In genomic region chr11:114102993-114103896, GRCh38 we compare ENCODE assay signal across 17 cellular contexts. TPM values are rescaled to one million over a fixed set of nuclear protein-coding genes. Genes with fewer than 3 reads are reported as not detected.
DNase-seq lines count a peak whose midpoint lies in the region; ATAC-seq, FAIRE-seq and TF ChIP-seq lines count a peak whose summit lies in the region.
"Had no signal": no experiment of that assay in that cellular context is flagged by ENCODE, and none has a peak within 500 bp of the region (broad histone marks: within the 10 kb centered on the region; RNA-seq: fewer than 3 reads in every experiment).

No MANE protein-coding gene starts in this region.

- H3K9me2 ChIP-seq in hepatocyte (replicated peaks; ENCODE audit: insufficient read depth), result no peaks in the 10 kb centered on the region

- TF ChIP-seq EP300 in H1 (IDR thresholded peaks at IDR 0.05; ENCODE audit: borderline replicate concordance in 1 of 2, low read depth in 2 of 2, low read length in 2 of 2), result no peak

- CTCF ChIA-PET in activated CD8-positive, alpha-beta T cell treated with anti-CD3 and anti-CD28 coated beads for 36 hours (lab: Charles Lee), result no interaction called here
- CTCF ChIA-PET in H1 (lab: Charles Lee; ENCODE audit: partially characterized antibody), result interaction anchor here (1.6 kb wide), 1 partner anchor 31 kb away, joined by 5 read pairs; no protein-coding TSS in a partner anchor

- DNase-seq in activated gamma-delta T cell treated with Interleukin-2 at 50 U/mL for 16 hours (peak; percentile 27), activated gamma-delta T cell (lab: John Stamatoyannopoulos, UW) (no peak), H1 (ENCODE audit: low read depth in 1 of 2, low spot score in 2 of 2) (no peak), thoracic aorta (ENCODE audit: low spot score) (no peak), cortex of kidney (lab: John Stamatoyannopoulos, UW) (no peak), cardiac septum (ENCODE audit: low spot score) (no peak), hepatocyte (ENCODE audit: low spot score) (no peak)
- DNase-seq in activated CD8-positive, alpha-beta T cell treated with anti-CD3 and anti-CD28 coated beads for 36 hours, result peak; percentile 21
- DNase-seq: effector CD8-positive, alpha-beta T cell; NCI-H1436 treated with DMSO at 0.1 percent for 48 hours; NCI-H446 had no signal

- no peaks in the 10 kb centered on the region for H3K36me3 ChIP-seq in H1 (ENCODE audit: control insufficient read depth in 2 of 4, insufficient read depth in 4 of 4, low read length in 3 of 4)
- H3K36me3 ChIP-seq in thoracic aorta, result peaks cover 43% of the 10 kb centered on the region
- no peaks in the 10 kb centered on the region for H3K36me3 ChIP-seq in hepatocyte (replicated peaks; ENCODE audit: insufficient read depth, low read depth)

- no peak overlapping the region for H4K91ac ChIP-seq in H1 (replicated peaks; ENCODE audit: insufficient read length, low read length)

- H3K9me3 ChIP-seq in H1 (ENCODE audit: insufficient read depth in 2 of 2, low read depth in 1 of 2, low read length in 1 of 2) (no peaks in the 10 kb centered on the region), thoracic aorta (no peaks in the 10 kb centered on the region), hepatocyte (ENCODE audit: low read depth) (no peaks in the 10 kb centered on the region)
- H3K9me3 ChIP-seq: tibial nerve had no signal

- no peak overlapping the region for H2BK20ac ChIP-seq in H1 (ENCODE audit: low read length)

- H3K4me1 Mint-ChIP-seq in activated CD8-positive, alpha-beta T cell treated with anti-CD3 and anti-CD28 coated beads for 36 hours (ENCODE audit: low read depth), result peaks cover 34% of the 10 kb centered on the region

- H3K27ac Mint-ChIP-seq in activated CD8-positive, alpha-beta T cell treated with anti-CD3 and anti-CD28 coated beads for 36 hours, result peak overlapping the region; percentile 66
- H3K27ac Mint-ChIP-seq: brain had no signal

- no peak overlapping the region for H3K14ac ChIP-seq in H1 (ENCODE audit: insufficient read length)

- H3K79me2 ChIP-seq in H1 (ENCODE audit: control insufficient read depth in 1 of 2, insufficient read depth in 2 of 2, low read length in 2 of 2) (no peaks in the 10 kb centered on the region), hepatocyte (peaks cover 82% of the 10 kb centered on the region)

- H3K56ac ChIP-seq in H1 (replicated peaks; ENCODE audit: insufficient read length, low read depth, low read length), result no peak overlapping the region

- no peak overlapping the region for H3K4ac ChIP-seq in H1 (replicated peaks; ENCODE audit: insufficient read length, low read depth, low read length)

- peaks cover 0 to 3% (median under 1%) of the 10 kb centered on the region in 4 experiments; a peak in 2 of 7 replicates for H3K4me1 ChIP-seq in H1 (replicated peaks in 1 of 4; ENCODE audit: control insufficient read depth in 3 of 4, insufficient read depth in 4 of 4, low read length in 3 of 4)
- peaks cover 86 to 98% of the 10 kb centered on the region in 2 donors for H3K4me1 ChIP-seq in thoracic aorta (ENCODE audit: control insufficient read depth in 1 of 2, low read depth in 2 of 2)
- H3K4me1 ChIP-seq in hepatocyte (ENCODE audit: insufficient read depth), result peaks cover 36% of the 10 kb centered on the region

- intact Hi-C loops in activated CD8-positive, alpha-beta T cell treated with anti-CD3 and anti-CD28 coated beads for 36 hours (cut with micrococcal nuclease), result no loop called here
- intact Hi-C loops in cardiac septum (cut with DNase I), result no loop called here

- no peak overlapping the region for H3K4me3 Mint-ChIP-seq in activated CD8-positive, alpha-beta T cell treated with anti-CD3 and anti-CD28 coated beads for 36 hours
- H3K4me3 Mint-ChIP-seq: brain had no signal

- H4K8ac ChIP-seq in H1 (ENCODE audit: extremely low read depth, insufficient read depth, low read length), result 0 out of 2 replicates have a peak overlapping the region, but pooled peaks have one; percentile 29

- no peak overlapping the region for H3K4me3 ChIP-seq in H1 (ENCODE audit: extremely low read depth in 1 of 4, insufficient read depth in 2 of 4, low read depth in 3 of 4, low read length in 4 of 4)
- peak overlapping the region; percentile 29 for H3K4me3 ChIP-seq in thoracic aorta
- no peak overlapping the region for H3K4me3 ChIP-seq in hepatocyte
- H3K4me3 ChIP-seq: SK-N-MC, tibial nerve had no signal

- peak; percentile 60 for ATAC-seq in activated CD8-positive, alpha-beta T cell treated with anti-CD3 and anti-CD28 coated beads for 36 hours
- no peak for ATAC-seq in thoracic aorta (ENCODE audit: insufficient number of reproducible peaks, low FRiP score, low read depth)
- ATAC-seq: left lobe of liver had no signal

- H3K18ac ChIP-seq in H1 (ENCODE audit: extremely low read depth, low read length), result no peak overlapping the region

- TF ChIP-seq POLR2A in H1 (IDR thresholded peaks at IDR 0.05; ENCODE audit: control extremely low read depth in 1 of 2, low read depth in 2 of 2, low read length in 2 of 2), result no peak

- no peaks in the 10 kb centered on the region for H3K79me1 ChIP-seq in H1 (ENCODE audit: low read depth, low read length)

- no peaks in the 10 kb centered on the region for H3K27me3 Mint-ChIP-seq in activated CD8-positive, alpha-beta T cell treated with anti-CD3 and anti-CD28 coated beads for 36 hours

- H2BK15ac ChIP-seq in H1 (ENCODE audit: low read length), result no peak overlapping the region

- no peak overlapping the region for H3K27ac ChIP-seq in H1 (ENCODE audit: low read depth, low read length)
- H3K27ac ChIP-seq in thoracic aorta, result peak overlapping the region; percentile 33 to 89
- H3K27ac ChIP-seq in hepatocyte, result no peak overlapping the region
- H3K27ac ChIP-seq: KMS-11, SK-N-MC had no signal

- no peak overlapping the region for H2BK12ac ChIP-seq in H1 (ENCODE audit: low read depth, low read length)

- no peaks in the 10 kb centered on the region for H3K36me3 Mint-ChIP-seq in activated CD8-positive, alpha-beta T cell treated with anti-CD3 and anti-CD28 coated beads for 36 hours (ENCODE audit: low read depth)
- H3K36me3 Mint-ChIP-seq: brain had no signal

- H3K9ac ChIP-seq in H1 (replicated peaks in 1 of 4; ENCODE audit: extremely low read depth in 1 of 4, low read depth in 3 of 4, low read length in 3 of 4), result no peak overlapping the region
- H3K9ac ChIP-seq: KMS-11 had no signal

- FAIRE-seq in H1 (lab: Jason Lieb, UNC), result no peak

- H3K27me3 ChIP-seq in H1 (replicated peaks in 1 of 4; ENCODE audit: control insufficient read depth in 3 of 4, extremely low read depth in 1 of 4, insufficient read depth in 3 of 4, low read length in 3 of 4) (no peaks in the 10 kb centered on the region), thoracic aorta (replicated peaks; ENCODE audit: insufficient read depth) (no peaks in the 10 kb centered on the region), hepatocyte (no peaks in the 10 kb centered on the region)
- H3K27me3 ChIP-seq: tibial nerve had no signal

- WGBS in H1 (ENCODE audit: extremely low coverage in 1 of 2, insufficient coverage in 1 of 2, insufficient read length in 1 of 2, insufficient replicate concordance in 2 of 2, low coverage in 1 of 2, low lambda C conversion rate in 2 of 2, missing lambda C conversion rate in 1 of 2), 2 experiments, result 85% methylated on average over 13 of the region's 13 CpGs; no CpG with 5 or more reads in 1 of the 2 experiments
- WGBS in hepatocyte (ENCODE audit: low lambda C conversion rate, missing lambda C conversion rate), result 59% methylated on average over 13 of the region's 13 CpGs

- H3K23ac ChIP-seq in H1 (ENCODE audit: insufficient read length), result no peak overlapping the region

- no peak for TF ChIP-seq CTCF in activated CD8-positive, alpha-beta T cell treated with anti-CD3 and anti-CD28 coated beads for 36 hours (IDR thresholded peaks at IDR 0.05)
- no peak for TF ChIP-seq CTCF in H1 (IDR thresholded peaks at IDR 0.05; ENCODE audit: control extremely low read depth in 1 of 3, insufficient read depth in 1 of 3, low read depth in 1 of 3, low read length in 3 of 3)
- TF ChIP-seq CTCF in thoracic aorta (IDR thresholded peaks at IDR 0.05), result no peak
- TF ChIP-seq CTCF in hepatocyte (IDR thresholded peaks at IDR 0.05; ENCODE audit: poor library complexity), result no peak

- no peak overlapping the region for H2BK5ac ChIP-seq in H1 (ENCODE audit: low read depth, low read length)

- POLR2A ChIA-PET in activated CD8-positive, alpha-beta T cell treated with anti-CD3 and anti-CD28 coated beads for 36 hours (lab: Charles Lee), result interaction anchor here (0.6 kb wide), 1 partner anchor 18 kb away, joined by 3 read pairs; no protein-coding TSS in a partner anchor
- POLR2A ChIA-PET in H1 (lab: Charles Lee; ENCODE audit: partially characterized antibody), result no interaction called here

- no peak overlapping the region for H2BK120ac ChIP-seq in H1 (replicated peaks; ENCODE audit: low read depth, low read length)

- no peak overlapping the region for H2AK5ac ChIP-seq in H1 (ENCODE audit: low read depth, low read length)

- H4K5ac ChIP-seq in H1 (ENCODE audit: insufficient read length, low read depth, low read length), result no peak overlapping the region

- no peak overlapping the region for H3K4me2 ChIP-seq in H1 (ENCODE audit: insufficient read depth in 1 of 2, low read depth in 2 of 2, low read length in 2 of 2)
- H3K4me2 ChIP-seq in hepatocyte, result no peak overlapping the region
- H3K4me2 ChIP-seq: KMS-11 had no signal

- no peaks in the 10 kb centered on the region for H3K9me3 Mint-ChIP-seq in activated CD8-positive, alpha-beta T cell treated with anti-CD3 and anti-CD28 coated beads for 36 hours
- H3K9me3 Mint-ChIP-seq: brain had no signal

- H2AFZ ChIP-seq in H1 (ENCODE audit: low read length) (no peak overlapping the region), hepatocyte (no peak overlapping the region)

- no peaks in the 10 kb centered on the region for H3K23me2 ChIP-seq in H1 (ENCODE audit: low read depth, low read length)

- no peak for TF ChIP-seq RAD21 in H1 (IDR thresholded peaks at IDR 0.05 in 1 of 2, conservative IDR thresholded peaks at IDR 0.05 in 1 of 2; ENCODE audit: low read depth in 2 of 2, low read length in 2 of 2)

- no peaks in the 10 kb centered on the region for H4K20me1 ChIP-seq in H1 (replicated peaks in 1 of 2; ENCODE audit: control insufficient read depth in 1 of 2, insufficient read depth in 2 of 2, low read length in 2 of 2)
- H4K20me1 ChIP-seq in hepatocyte (ENCODE audit: insufficient read depth, poor library complexity, severe bottlenecking), result peaks cover 3% of the 10 kb centered on the region

RNA-seq across cellular contexts. Expression of gene ZBTB16, which starts 43.7 kb away (rescaled TPM):
- total RNA-seq in activated CD8-positive, alpha-beta T cell treated with anti-CD3 and anti-CD28 coated beads for 36 hours, result 10 to 100 TPM in 1 of 2 experiments, 1 to 10 TPM in 1; 9.5 to 10.1 TPM
- total RNA-seq in H1 (2021; fragmentation: NEBNext Ultra II Directional; extraction: Animal tissue kit (Norgen Biotek cat#: 25700)), result 0.25 and 0.61 TPM in 2 replicates
- 0.12 and 0.19 TPM in 2 replicates for polyA plus RNA-seq in H1 (2011; rRNA removed)
- polyA plus RNA-seq in H1 (2011; cell fraction: cytosol; rRNA removed), result 0.30 TPM
- 0.60 TPM for polyA plus RNA-seq in H1 (2011; cell fraction: nucleus; rRNA removed)
- polyA plus RNA-seq in H1 (2012, experiment 1 of 2), result 0.43 TPM in 1 of 4 replicates, not detected in the others
- 0.08 TPM for polyA plus RNA-seq in H1 (2012, experiment 2 of 2)
- 0.04 TPM for polyA plus RNA-seq in H1 (2013, experiment 1 of 2)
- polyA plus RNA-seq in H1 (2013, experiment 2 of 2), result 0.04 TPM
- polyA minus RNA-seq in H1 (2011; rRNA and poly(A)+ RNA removed), result 0.28 and 0.88 TPM in 2 replicates
- 2.0 TPM for polyA minus RNA-seq in H1 (2011; cell fraction: cytosol; rRNA and poly(A)+ RNA removed)
- 0.40 TPM for polyA minus RNA-seq in H1 (2011; cell fraction: nucleus; rRNA and poly(A)+ RNA removed)
- 100 to 1,000 TPM; 314 to 545 TPM for total RNA-seq in thoracic aorta
- 25.4 TPM for total RNA-seq in cardiac septum
- 21.0 and 30.1 TPM in 2 replicates for total RNA-seq in hepatocyte
- 52.3 and 67.5 TPM in 2 replicates for polyA plus RNA-seq in hepatocyte
- polyA plus RNA-seq: AG04450 had no signal

Comparison
In these comparisons a context has a peak if more than half of its experiments do, and no peak if none do; other contexts are left out.
1. DNase-seq: peak in activated gamma-delta T cell treated with Interleukin-2 at 50 U/mL for 16 hours (single experiment) and activated CD8-positive, alpha-beta T cell treated with anti-CD3 and anti-CD28 coated beads for 36 hours (single experiment); none in activated gamma-delta T cell (single experiment), H1 (0 of 2), thoracic aorta (single experiment), cortex of kidney (single experiment), cardiac septum (single experiment) and hepatocyte (single experiment).
2. H3K27ac ChIP-seq: peak in thoracic aorta (2 of 2); none in H1 (single experiment) and hepatocyte (single experiment).
3. RNA of gene ZBTB16, which starts 43.7 kb away (total RNA-seq): 314 to 545 TPM in thoracic aorta; 21.0 to 30.1 TPM in hepatocyte, 25.4 TPM in cardiac septum (single experiment), 9.5 to 10.1 TPM in activated CD8-positive, alpha-beta T cell treated with anti-CD3 and anti-CD28 coated beads for 36 hours and 0.25 to 0.61 TPM in H1; every median in the first group is over 10 times any median in the second.